ENCODE assay signal across 10 cellular contexts in the genomic region with DNA sequence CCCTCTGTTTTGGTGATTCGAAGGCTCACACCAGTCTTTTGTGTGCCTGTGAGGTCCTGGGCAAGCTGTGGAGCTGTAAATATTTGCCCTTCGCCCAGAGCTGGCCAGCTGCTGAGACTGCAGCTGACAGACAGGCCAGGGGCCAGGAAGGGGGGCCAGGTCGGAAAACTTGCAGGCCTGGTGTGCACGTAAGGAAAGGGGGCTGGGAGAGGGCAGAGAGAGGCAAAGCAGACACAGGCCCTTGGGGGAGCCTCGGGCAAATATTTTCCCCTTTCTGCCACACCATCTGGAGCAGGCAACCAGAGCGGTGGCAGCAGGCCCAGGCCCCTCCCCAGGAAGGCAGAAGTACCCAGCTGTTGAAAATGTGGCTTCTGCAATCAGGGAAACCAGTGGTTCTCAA. TPM values are rescaled to one million over a fixed set of nuclear protein-coding genes. Genes with fewer than 3 reads are reported as not detected.
DNase-seq lines count a peak whose midpoint lies in the region; ATAC-seq and TF ChIP-seq lines count a peak whose summit lies in the region.
"Had no signal": no experiment of that assay in that cellular context is flagged by ENCODE, and none has a peak within 500 bp of the region (broad histone marks: within the 10 kb centered on the region; RNA-seq: fewer than 3 reads in every experiment).

No MANE protein-coding gene starts in this region.

- WGBS in sigmoid colon, 2 donors: 8 to 33% methylated on average over 6 of the region's 6 CpGs

- TF ChIP-seq POLR2A in sigmoid colon (IDR thresholded peaks at IDR 0.05): peak in 1 of 2 donors; percentile 50

- H3K4me3 ChIP-seq in HEK293 (ENCODE audit: low read depth, low read length): no peak overlapping the region
- H3K4me3 ChIP-seq in sigmoid colon: peak overlapping the region; percentile 70 to 93 (median 82)

- no peaks in the 10 kb centered on the region for H3K36me3 ChIP-seq in HEK293 (ENCODE audit: control insufficient read depth in 2 of 2, insufficient read depth in 1 of 2, low read length in 2 of 2)
- H3K36me3 ChIP-seq in sigmoid colon: no peaks in the 10 kb centered on the region

- H3K27me3 ChIP-seq in sigmoid colon: no peaks in the 10 kb centered on the region

- CTCF ChIA-PET in HEK293 (lab: Yijun Ruan, JAX): interaction anchor here (1.6 kb wide), 1 partner anchor 114 kb away, joined by 5 read pairs; no protein-coding TSS in a partner anchor
- CTCF ChIA-PET in GM10248 (lab: Yijun Ruan, JAX): interaction anchor here (1.4 kb wide), 1 partner anchor 21 kb away, joined by 4 read pairs; no protein-coding TSS in a partner anchor

- ATAC-seq in SK-N-SH treated with all-trans-retinoic acid at 6 μM for 48 hours: peak; percentile 41
- peak; percentile 30 to 35 for ATAC-seq in left cardiac atrium

- POLR2A ChIA-PET in HEK293 (lab: Yijun Ruan, JAX) (no interaction called here), GM10248 (lab: Yijun Ruan, JAX) (no interaction called here)

- intact Hi-C loops in left cardiac atrium (cut with DNase I): loop anchor here (5.0 to 10.0 kb wide), 4 partner anchors 107 to 223 kb away; no protein-coding TSS in a partner anchor
- intact Hi-C loops in sigmoid colon (cut with DNase I): loop anchor here (1.0 to 10.0 kb wide), 3 partner anchors 101 to 520 kb away; no protein-coding TSS in a partner anchor

- H3K4me1 ChIP-seq in HEK293 (ENCODE audit: control insufficient read depth, insufficient read depth, low read length) (no peaks in the 10 kb centered on the region; the same call in 1 of the 2 replicates), sigmoid colon (peaks cover 0 to 50% (median 44%) of the 10 kb centered on the region in 4 donors)

- H3K9me3 ChIP-seq in HEK293 (ENCODE audit: control insufficient read depth, insufficient read depth, low read depth, low read length) (no peaks in the 10 kb centered on the region), sigmoid colon (no peaks in the 10 kb centered on the region)

- H3K27ac ChIP-seq in HEK293 (ENCODE audit: extremely low read depth, low read depth, low read length) (no peak overlapping the region), sigmoid colon (peak overlapping the region; percentile 90 to 96 (median 94))
- H3K27ac ChIP-seq: KMS-11 had no signal

- DNase-seq in left cardiac atrium (peak; percentile 52), sigmoid colon (peak; percentile 95), GM10248 (ENCODE audit: extremely low spot score) (no peak), activated gamma-delta T cell (lab: John Stamatoyannopoulos, UW) (no peak), NCI-H1048 (lab: John Stamatoyannopoulos, UW) (no peak)
- DNase-seq in central memory CD4-positive, alpha-beta T cell: no peak

- TF ChIP-seq EP300 in sigmoid colon (IDR thresholded peaks at IDR 0.05): peak; percentile 70 to 95 (median 86)

- no peak for TF ChIP-seq CTCF in HEK293 (tag by site-specific recombination; IDR thresholded peaks at IDR 0.05)
- TF ChIP-seq CTCF in sigmoid colon (IDR thresholded peaks at IDR 0.05): no peak
- no peak for TF ChIP-seq CTCF in GM10248 (IDR thresholded peaks at IDR 0.05; ENCODE audit: control extremely low read depth, extremely low read depth, low read depth, missing control alignments)

TF ChIP-seq in HEK293, 187 proteins besides CTCF, POLR2A, EP300 and RAD21:
- peak; percentile 26; the same call in 1 of the 2 replicates for TF ChIP-seq ZNF335 (tag by site-specific recombination; conservative IDR thresholded peaks at IDR 0.05)
- no peak for TF ChIP-seq MYNN (tag by site-specific recombination; IDR thresholded peaks at IDR 0.05; ENCODE audit: borderline replicate concordance)

TF ChIP-seq in SK-N-SH treated with all-trans-retinoic acid at 6 μM for 48 hours, 23 proteins besides CTCF, POLR2A, EP300 and RAD21:
- TF ChIP-seq TCF4 (CRISPR knock-in tag; IDR thresholded peaks at IDR 0.05; ENCODE audit: borderline replicate concordance) (peak; percentile 65; the same call in 1 of the 2 replicates), GLIS3 (CRISPR knock-in tag; IDR thresholded peaks at IDR 0.05) (no peak), TSHZ2 (CRISPR knock-in tag; IDR thresholded peaks at IDR 0.05) (peak; percentile 83; the same call in 1 of the 2 replicates)

RNA-seq across cellular contexts. Expression of gene PDZRN3, which starts 2.6 kb away (rescaled TPM):
- 10 to 100 TPM; 30.8 to 60.6 TPM for total RNA-seq in left cardiac atrium
- 100 to 1,000 TPM; 172 to 209 (median 206) TPM for total RNA-seq in sigmoid colon
- 10 to 100 TPM in 1 of 3 donors, 1 to 10 TPM in 2; 7.2 to 16.1 (median 9.0) TPM for polyA plus RNA-seq in sigmoid colon
- total RNA-seq: activated CD8-positive, alpha-beta memory T cell treated with anti-CD3 and anti-CD28 coated beads for 36 hours had no signal

Comparison
In these comparisons a context has a peak if more than half of its experiments do, and no peak if none do; other contexts are left out.
1. DNase-seq: peak in left cardiac atrium (single experiment) and sigmoid colon (single experiment); none in GM10248 (single experiment), activated gamma-delta T cell (single experiment), central memory CD4-positive, alpha-beta T cell (single experiment) and NCI-H1048 (single experiment).